ENCODE assay signal across 8 cellular contexts in the genomic region with DNA sequence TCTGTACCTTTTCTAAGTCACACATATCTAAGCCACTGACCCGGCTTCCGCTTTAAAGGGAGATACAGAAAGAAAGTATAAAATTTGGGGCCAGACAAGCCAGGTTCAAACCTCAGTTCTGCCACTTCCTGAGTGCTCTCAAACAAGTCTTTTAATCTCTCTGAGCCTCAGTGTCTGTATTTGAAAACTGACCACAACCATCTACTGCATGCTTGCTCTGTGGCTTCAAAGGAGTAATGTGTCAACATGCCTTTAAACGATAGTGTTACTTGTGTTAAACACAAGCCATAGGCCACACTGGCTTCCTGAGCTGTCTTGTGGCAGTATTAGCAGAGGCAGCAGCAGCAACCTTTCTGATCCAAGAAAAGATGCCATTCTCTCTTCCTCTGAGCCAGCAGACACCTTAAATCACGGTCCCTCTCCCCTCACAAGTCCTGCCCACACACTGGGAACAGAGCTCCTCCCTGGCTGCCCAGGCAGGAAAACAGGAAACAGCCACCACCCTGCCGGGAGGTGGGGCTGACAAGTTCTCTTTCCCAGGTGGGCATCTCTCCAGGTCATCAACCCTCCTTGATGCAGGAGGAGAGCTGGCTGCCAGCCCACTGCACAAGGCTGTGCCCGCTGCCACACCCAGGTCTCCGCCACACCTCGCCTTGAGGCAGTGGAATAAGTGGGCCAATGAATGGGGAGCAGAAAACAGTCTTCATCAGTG. TPM values are rescaled to one million over a fixed set of nuclear protein-coding genes. Genes with fewer than 3 reads are reported as not detected.
DNase-seq lines count a peak whose midpoint lies in the region; ATAC-seq and TF ChIP-seq lines count a peak whose summit lies in the region.

No MANE protein-coding gene starts in this region.

- WGBS in mammary epithelial cell (ENCODE audit: low coverage, missing lambda C conversion rate): 48% methylated on average over 4 of the region's 8 CpGs

- DNase-seq in NCI-H69 (lab: John Stamatoyannopoulos, UW) (peak; percentile 99), mammary epithelial cell (peak; percentile 85), naive B cell (no peak), nucleus accumbens (lab: John Stamatoyannopoulos, UW) (no peak), NCI-H82 (lab: John Stamatoyannopoulos, UW) (no peak)
- no peak for DNase-seq in stimulated activated CD4-positive, alpha-beta T cell treated with anti-CD3 and anti-CD28 coated beads, Interleukin-15, amount 100 ng/mL, for 24 hours

- no peak for TF ChIP-seq CTCF in mammary epithelial cell (conservative IDR thresholded peaks at IDR 0.05 in 1 of 2, IDR thresholded peaks at IDR 0.05 in 1 of 2; ENCODE audit: extremely low read depth in 1 of 2, insufficient read depth in 1 of 2, low read depth in 1 of 2, low read length in 2 of 2)

- no peaks in the 10 kb centered on the region for H4K20me1 ChIP-seq in mammary epithelial cell (ENCODE audit: insufficient read depth, low read length)

- dilution Hi-C loops in mammary epithelial cell (cut with HindIII; ENCODE audit: low sequenced_read_pairs): no loop called here

- peak; percentile 56 for ATAC-seq in GM21423 (IDR thresholded peaks at IDR 0.05; ENCODE audit: unreplicated experiment)
- no peak for ATAC-seq in naive B cell (ENCODE audit: low read depth in 2 of 2)
- no peak for ATAC-seq in HG03025 (IDR thresholded peaks at IDR 0.05; ENCODE audit: low FRiP score, unreplicated experiment)

- H3K9me3 ChIP-seq in mammary epithelial cell (replicated peaks; ENCODE audit: insufficient read depth, low read length): no peaks in the 10 kb centered on the region

- peak overlapping the region; percentile 64 for H3K4me2 ChIP-seq in mammary epithelial cell (ENCODE audit: insufficient read depth, low read depth, low read length)

- intact Hi-C loops in mammary epithelial cell (cut with micrococcal nuclease): no loop called here

- H3K27ac ChIP-seq in mammary epithelial cell (ENCODE audit: insufficient read depth, low read depth, low read length): peak overlapping the region; percentile 56

- in situ Hi-C loops in mammary epithelial cell (cut with MboI; ENCODE audit: low sequenced_read_pairs in 2 of 2): no loop called here

- H3K27ac Mint-ChIP-seq in naive B cell: peak overlapping the region in 4 of 6 donors; percentile 21 to 92 (median 69)

- no peak overlapping the region for H3K9ac ChIP-seq in mammary epithelial cell (ENCODE audit: insufficient read depth, low read length)

- H3K36me3 Mint-ChIP-seq in naive B cell: no peaks in the 10 kb centered on the region

- H3K4me1 ChIP-seq in mammary epithelial cell (ENCODE audit: insufficient read depth, low read length): peaks cover 28% of the 10 kb centered on the region

- no peaks in the 10 kb centered on the region for H3K9me3 Mint-ChIP-seq in naive B cell

- peak overlapping the region; percentile 86 for H2AFZ ChIP-seq in mammary epithelial cell (ENCODE audit: low read depth, low read length)

- H3K4me3 ChIP-seq in mammary epithelial cell (replicated peaks in 1 of 3; ENCODE audit: insufficient read depth in 1 of 3, low read depth in 2 of 3, low read length in 3 of 3): peak overlapping the region in 1 of 3 experiments; percentile 15

- H3K4me1 Mint-ChIP-seq in naive B cell: peaks cover 19 to 57% (median 38%) of the 10 kb centered on the region in 3 donors

- TSS peak; percentile 84 for BruUV-seq in mammary epithelial cell (replicated peaks; lab: Mats Ljungman, UMichigan)

- CTCF ChIA-PET in mammary epithelial cell (lab: Charles Lee; ENCODE audit: low non-redundant PET): interaction anchor here (0.7 kb wide), 1 partner anchor 293 kb away, joined by 3 read pairs; no protein-coding TSS in a partner anchor

- no peaks in the 10 kb centered on the region for H3K36me3 ChIP-seq in mammary epithelial cell (ENCODE audit: insufficient read depth, low read length)

- peak overlapping the region in 1 of 8 donors; percentile 56 for H3K4me3 Mint-ChIP-seq in naive B cell

- H3K79me2 ChIP-seq in mammary epithelial cell (ENCODE audit: insufficient read depth, low read length): no peaks in the 10 kb centered on the region

- H3K27me3 ChIP-seq in mammary epithelial cell (ENCODE audit: insufficient read depth, low read length): no peaks in the 10 kb centered on the region

- no peaks in the 10 kb centered on the region for H3K27me3 Mint-ChIP-seq in naive B cell

RNA-seq across cellular contexts. Expression of a gene that starts 10.7 kb away (rescaled TPM):
- total RNA-seq in mammary epithelial cell: 1 to 10 TPM; 5.2 to 9.0 TPM
- polyA plus RNA-seq in mammary epithelial cell (7.3 TPM), naive B cell (ENCODE audit: low read depth in 6 of 6) (1 to 10 TPM; 2.5 to 7.8 (median 4.3) TPM)
- 14.8 TPM for polyA minus RNA-seq in mammary epithelial cell

RNA-seq across cellular contexts. Expression of a gene that starts 44.0 kb away (rescaled TPM):
- not detected for total RNA-seq in mammary epithelial cell
- not detected for polyA plus RNA-seq in mammary epithelial cell
- polyA minus RNA-seq in mammary epithelial cell: not detected
- polyA plus RNA-seq in naive B cell (ENCODE audit: low read depth in 6 of 6): not detected

Comparison
In these comparisons a context has a peak if more than half of its experiments do, and no peak if none do; other contexts are left out.
1. DNase-seq: peak in NCI-H69 (single experiment) and mammary epithelial cell (single experiment); none in naive B cell (single experiment), nucleus accumbens (0 of 56), NCI-H82 (single experiment) and stimulated activated CD4-positive, alpha-beta T cell treated with anti-CD3 and anti-CD28 coated beads, Interleukin-15, amount 100 ng/mL, for 24 hours (single experiment).